In genomic region chr2:64463784-64464183, GRCh38 we compare ENCODE assay signal across 12 cellular contexts. TPM values are rescaled to one million over a fixed set of nuclear protein-coding genes. Genes with fewer than 3 reads are reported as not detected.
DNase-seq lines count a peak whose midpoint lies in the region; ATAC-seq and TF ChIP-seq lines count a peak whose summit lies in the region.
"Had no signal": no experiment of that assay in that cellular context is flagged by ENCODE, and none has a peak within 500 bp of the region (broad histone marks: within the 10 kb centered on the region; RNA-seq: fewer than 3 reads in every experiment).

No MANE protein-coding gene starts in this region.

- H3K9me3 Mint-ChIP-seq in HFFc6 = no peaks in the 10 kb centered on the region
- H3K9me3 Mint-ChIP-seq: activated naive CD8-positive, alpha-beta T cell treated with anti-CD3 and anti-CD28 coated beads, Interleukin-2, amount 50 U/mL, for 24 hours; nephron had no signal

- 74 to 87% (median 75%) methylated on average over 1 of the region's 1 CpG for WGBS in adrenal gland, 4 donors
- WGBS in stomach, 5 donors = 90 to 100% (median 94%) methylated on average over 1 of the region's 1 CpG

- peaks cover 22% of the 10 kb centered on the region for H3K27me3 Mint-ChIP-seq in HFFc6 (ENCODE audit: insufficient read depth)
- H3K27me3 Mint-ChIP-seq: activated naive CD8-positive, alpha-beta T cell treated with anti-CD3 and anti-CD28 coated beads, Interleukin-2, amount 50 U/mL, for 24 hours had no signal

- no peaks in the 10 kb centered on the region for H3K9me3 ChIP-seq in adrenal gland (replicated peaks in 1 of 3)
- no peaks in the 10 kb centered on the region for H3K9me3 ChIP-seq in skeletal muscle tissue (ENCODE audit: control insufficient read depth in 3 of 3, low read length in 3 of 3)
- H3K9me3 ChIP-seq in stomach = no peaks in the 10 kb centered on the region
- H3K9me3 ChIP-seq: heart right ventricle, spleen had no signal

- H3K4me1 ChIP-seq in adrenal gland (replicated peaks in 1 of 2) = peaks cover 9 to 23% of the 10 kb centered on the region in 2 donors
- H3K4me1 ChIP-seq in skeletal muscle tissue (ENCODE audit: control insufficient read depth in 3 of 3, insufficient read depth in 3 of 3, low read length in 3 of 3) = peaks cover 25 to 27% (median 27%) of the 10 kb centered on the region in 3 donors
- H3K4me1 ChIP-seq in stomach = peaks cover 0 to 19% (median 4%) of the 10 kb centered on the region in 4 donors

- peaks cover 10% of the 10 kb centered on the region for H3K4me1 Mint-ChIP-seq in HFFc6 (ENCODE audit: low read depth)
- H3K4me1 Mint-ChIP-seq: activated naive CD8-positive, alpha-beta T cell treated with anti-CD3 and anti-CD28 coated beads, Interleukin-2, amount 50 U/mL, for 24 hours; nephron had no signal

- no peak for ATAC-seq in GM19467 (IDR thresholded peaks at IDR 0.05; ENCODE audit: unreplicated experiment)
- ATAC-seq: activated naive CD8-positive, alpha-beta T cell treated with anti-CD3 and anti-CD28 coated beads, Interleukin-2, amount 50 U/mL, for 24 hours had no signal

- no peaks in the 10 kb centered on the region for H3K27me3 ChIP-seq in adrenal gland
- no peaks in the 10 kb centered on the region for H3K27me3 ChIP-seq in skeletal muscle tissue (ENCODE audit: control insufficient read depth in 3 of 3, insufficient read depth in 3 of 3, low read length in 3 of 3)
- H3K27me3 ChIP-seq in stomach = no peaks in the 10 kb centered on the region
- H3K27me3 ChIP-seq: heart right ventricle, spleen had no signal

- peak; percentile 68 for DNase-seq in HFFc6
- DNase-seq in adrenal gland = peak; percentile 60 to 85 (median 80)
- peak; percentile 76 for DNase-seq in fibroblast of the aortic adventitia (ENCODE audit: low read depth)
- DNase-seq in stomach = no peak
- DNase-seq in COLO829 (ENCODE audit: low spot score) = no peak
- DNase-seq: activated naive CD8-positive, alpha-beta T cell treated with anti-CD3 and anti-CD28 coated beads, Interleukin-2, amount 50 U/mL, for 24 hours; heart right ventricle; NCI-H187; spleen had no signal

- intact Hi-C loops in adrenal gland (cut with DNase I) (no loop called here), stomach (cut with DNase I; ENCODE audit: low total_unique reads) (no loop called here)

- no peak for TF ChIP-seq EP300 in stomach (IDR thresholded peaks at IDR 0.05)

- no peak overlapping the region for H3K27ac ChIP-seq in adrenal gland
- H3K27ac ChIP-seq in skeletal muscle tissue (ENCODE audit: low read depth, low read length) = peak overlapping the region; percentile 5
- H3K27ac ChIP-seq in stomach = no peak overlapping the region
- H3K27ac ChIP-seq: heart right ventricle, spleen had no signal

- peak overlapping the region in 1 of 3 donors; percentile 11 for H3K9ac ChIP-seq in skeletal muscle tissue (ENCODE audit: low read depth in 1 of 3, low read length in 3 of 3)

- TF ChIP-seq POLR2A in adrenal gland (IDR thresholded peaks at IDR 0.05) (no peak), stomach (IDR thresholded peaks at IDR 0.05) (no peak)

- H3K4me3 ChIP-seq in adrenal gland (no peak overlapping the region), fibroblast of the aortic adventitia (ENCODE audit: low read depth, low read length) (no peak overlapping the region), skeletal muscle tissue (ENCODE audit: low read length in 3 of 3) (no peak overlapping the region), stomach (no peak overlapping the region)
- H3K4me3 ChIP-seq: heart right ventricle, spleen had no signal

- no peak overlapping the region for H3K4me3 Mint-ChIP-seq in HFFc6
- H3K4me3 Mint-ChIP-seq: activated naive CD8-positive, alpha-beta T cell treated with anti-CD3 and anti-CD28 coated beads, Interleukin-2, amount 50 U/mL, for 24 hours; nephron had no signal

- peaks cover 0 to 7% of the 10 kb centered on the region in 2 donors for H3K36me3 ChIP-seq in adrenal gland (replicated peaks in 1 of 2)
- H3K36me3 ChIP-seq in skeletal muscle tissue (ENCODE audit: control insufficient read depth in 3 of 3, insufficient read depth in 3 of 3, low read length in 3 of 3) = peaks cover under 1 to 12% (median 9%) of the 10 kb centered on the region in 3 donors
- peaks cover 0 to 12% (median 8%) of the 10 kb centered on the region in 4 donors for H3K36me3 ChIP-seq in stomach

- TF ChIP-seq CTCF in HFFc6 (IDR thresholded peaks at IDR 0.05) (no peak), adrenal gland (IDR thresholded peaks at IDR 0.05) (no peak), fibroblast of the aortic adventitia (IDR thresholded peaks at IDR 0.05; ENCODE audit: insufficient read depth, low read length) (no peak), stomach (IDR thresholded peaks at IDR 0.05) (no peak)

- H3K36me3 Mint-ChIP-seq in HFFc6 (ENCODE audit: low read depth) = no peaks in the 10 kb centered on the region

- H3K27ac Mint-ChIP-seq in HFFc6 = no peak overlapping the region
- H3K27ac Mint-ChIP-seq: activated naive CD8-positive, alpha-beta T cell treated with anti-CD3 and anti-CD28 coated beads, Interleukin-2, amount 50 U/mL, for 24 hours had no signal

RNA-seq across cellular contexts. Expression of gene LGALSL, which starts 9.8 kb away (rescaled TPM):
- 1 to 10 TPM in 2 of 6 experiments, under 1 TPM in 4; 0.64 to 2.1 (median 0.82) TPM for total RNA-seq in HFFc6 (2021; fragmentation: NEBNext Ultra II Directional; extraction: Animal tissue kit (Norgen Biotek cat#: 25700))
- total RNA-seq in adrenal gland (10 to 100 TPM; 20.6 to 79.5 (median 31.3) TPM), fibroblast of the aortic adventitia (ENCODE audit: low replicate concordance) (5.0 and 11.0 TPM in 2 replicates), skeletal muscle tissue (11.5 TPM), stomach (10 to 100 TPM in 2 of 5 donors, 1 to 10 TPM in 3; 4.1 to 19.5 (median 8.8) TPM)
- polyA plus RNA-seq in adrenal gland (10 to 100 TPM; 13.4 to 60.0 (median 16.9) TPM), stomach (10 to 100 TPM in 1 of 3 donors, 1 to 10 TPM in 2; 5.5 to 11.9 (median 7.4) TPM)

Comparison
In these comparisons a context has a peak if more than half of its experiments do, and no peak if none do; other contexts are left out.
1. DNase-seq: peak in HFFc6 (single experiment), adrenal gland (7 of 7) and fibroblast of the aortic adventitia (single experiment); none in stomach (single experiment) and COLO829 (single experiment).